12 cellular contexts compared by ENCODE assay signal in the genomic region with DNA sequence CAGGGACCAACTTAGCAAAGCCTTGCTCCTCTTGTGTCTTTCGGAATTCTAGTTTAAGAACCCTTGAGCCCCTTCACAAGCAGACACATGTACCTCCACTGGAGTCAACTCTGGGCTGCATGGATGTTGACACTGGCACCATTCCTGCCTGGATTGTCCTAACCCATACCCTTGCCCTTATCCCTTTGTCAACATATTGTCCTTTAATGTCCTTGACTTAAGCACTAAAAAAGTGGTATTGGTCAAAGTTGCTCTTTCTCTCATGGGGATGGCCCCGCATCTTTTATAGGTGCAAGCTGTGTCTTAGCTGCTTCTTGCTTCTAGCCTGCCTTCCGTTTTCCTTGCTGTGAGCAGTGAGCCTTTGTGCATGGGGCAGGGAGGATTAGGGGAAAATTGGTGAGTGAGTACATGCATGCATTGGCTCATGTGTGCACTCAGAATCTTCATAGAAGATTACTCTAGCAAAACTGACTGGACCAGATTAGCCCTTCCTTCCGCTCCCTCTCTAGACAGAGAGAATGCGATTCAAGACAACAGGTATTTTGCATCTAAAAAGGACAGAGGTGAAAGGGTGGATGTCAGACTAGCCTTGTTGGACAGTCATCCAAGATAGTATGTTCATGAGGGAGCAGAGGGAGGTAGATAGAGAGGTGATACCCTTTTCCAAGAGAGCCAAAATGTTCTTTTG. TPM values are rescaled to one million over a fixed set of nuclear protein-coding genes. Genes with fewer than 3 reads are reported as not detected.
DNase-seq lines count a peak whose midpoint lies in the region; ATAC-seq and TF ChIP-seq lines count a peak whose summit lies in the region.
"Had no signal": no experiment of that assay in that cellular context is flagged by ENCODE, and none has a peak within 500 bp of the region (broad histone marks: within the 10 kb centered on the region; RNA-seq: fewer than 3 reads in every experiment).

No MANE protein-coding gene starts in this region.

- DNase-seq in activated T-cell treated with anti-CD3 and anti-CD28 coated beads, Interleukin-2, amount 50 U/mL, for 24 hours: no peak
- no peak for DNase-seq in activated T-cell treated with anti-CD3 and anti-CD28 coated beads, Interleukin-2, amount 50 U/mL, for 1 hour
- DNase-seq in activated B cell treated with CpG ODN at 0.5 μM for 24 hours (no peak), left lobe of liver (ENCODE audit: low spot score) (peak; percentile 81), stomach (no peak), middle frontal gyrus (ENCODE audit: extremely low spot score, low spot score) (no peak)
- DNase-seq: erythroblast, kidney glomerular epithelial cell, retina had no signal

- no peak overlapping the region for H3K4me3 Mint-ChIP-seq in activated T-cell treated with anti-CD3 and anti-CD28 coated beads, Interleukin-2, amount 50 U/mL, for 24 hours
- H3K4me3 Mint-ChIP-seq in activated B cell treated with CpG ODN at 0.5 μM for 24 hours: peak overlapping the region; percentile 25

- POLR2A ChIA-PET in activated B cell treated with CpG ODN at 0.5 μM for 24 hours (lab: Charles Lee): interaction anchor here (0.7 to 2.5 kb wide), 9 partner anchors 8 to 42 kb away, joined by 3 to 24 read pairs (median 5); a partner anchor contains a TSS

- CTCF ChIA-PET in activated B cell treated with CpG ODN at 0.5 μM for 24 hours (lab: Charles Lee): interaction anchor here (1.0 to 1.5 kb wide), 4 partner anchors 10 to 44 kb away, joined by 3 to 4 read pairs (median 4); no protein-coding TSS in a partner anchor

- peak overlapping the region; percentile 91 for H3K27ac Mint-ChIP-seq in activated T-cell treated with anti-CD3 and anti-CD28 coated beads, Interleukin-2, amount 50 U/mL, for 24 hours
- peak overlapping the region; percentile 86 for H3K27ac Mint-ChIP-seq in activated B cell treated with CpG ODN at 0.5 μM for 24 hours

- H3K27me3 Mint-ChIP-seq in activated T-cell treated with anti-CD3 and anti-CD28 coated beads, Interleukin-2, amount 50 U/mL, for 24 hours: no peaks in the 10 kb centered on the region
- no peaks in the 10 kb centered on the region for H3K27me3 Mint-ChIP-seq in activated B cell treated with CpG ODN at 0.5 μM for 24 hours

- H3K36me3 ChIP-seq in stomach: peaks cover 44 to 92% (median 89%) of the 10 kb centered on the region in 4 donors

- no peaks in the 10 kb centered on the region for H3K27me3 ChIP-seq in stomach

- intact Hi-C loops in activated B cell treated with CpG ODN at 0.5 μM for 24 hours (cut with micrococcal nuclease) (loop anchor here (1.0 to 10.0 kb wide), 3 partner anchors 9 to 1786 kb away; no protein-coding TSS in a partner anchor), stomach (cut with DNase I; ENCODE audit: low total_unique reads) (no loop called here)

- no peak for TF ChIP-seq CTCF in activated B cell treated with CpG ODN at 0.5 μM for 24 hours (IDR thresholded peaks at IDR 0.05)
- TF ChIP-seq CTCF in stomach (IDR thresholded peaks at IDR 0.05): no peak

- peaks cover 93% of the 10 kb centered on the region for H3K36me3 Mint-ChIP-seq in activated T-cell treated with anti-CD3 and anti-CD28 coated beads, Interleukin-2, amount 50 U/mL, for 24 hours (ENCODE audit: low read depth)
- H3K36me3 Mint-ChIP-seq in activated B cell treated with CpG ODN at 0.5 μM for 24 hours (ENCODE audit: low read depth): peaks cover 98% of the 10 kb centered on the region

- H3K4me3 ChIP-seq in stomach: no peak overlapping the region

- H3K9me3 ChIP-seq in stomach: no peaks in the 10 kb centered on the region

- peak overlapping the region in 4 of 5 donors; percentile 19 to 65 (median 61) for H3K27ac ChIP-seq in stomach

- H3K9me3 Mint-ChIP-seq in activated T-cell treated with anti-CD3 and anti-CD28 coated beads, Interleukin-2, amount 50 U/mL, for 24 hours: no peaks in the 10 kb centered on the region
- no peaks in the 10 kb centered on the region for H3K9me3 Mint-ChIP-seq in activated B cell treated with CpG ODN at 0.5 μM for 24 hours

- ATAC-seq in activated B cell treated with CpG ODN at 0.5 μM for 24 hours (ENCODE audit: low read depth) (peak; percentile 20), left lobe of liver (peak; percentile 91), HG02884 (IDR thresholded peaks at IDR 0.05; ENCODE audit: unreplicated experiment) (no peak), GM18873 (IDR thresholded peaks at IDR 0.05; ENCODE audit: low FRiP score, unreplicated experiment) (no peak)
- ATAC-seq: HCT116 had no signal

- peaks cover 21 to 91% (median 53%) of the 10 kb centered on the region in 4 donors for H3K4me1 ChIP-seq in stomach

- no peak for TF ChIP-seq EP300 in stomach (IDR thresholded peaks at IDR 0.05)

- TF ChIP-seq POLR2A in stomach (IDR thresholded peaks at IDR 0.05): no peak

- 77 to 94% (median 89%) methylated on average over 5 of the region's 5 CpGs for WGBS in stomach, 5 donors

- H3K4me1 Mint-ChIP-seq in activated T-cell treated with anti-CD3 and anti-CD28 coated beads, Interleukin-2, amount 50 U/mL, for 24 hours (ENCODE audit: low read depth): peaks cover 97% of the 10 kb centered on the region
- H3K4me1 Mint-ChIP-seq in activated B cell treated with CpG ODN at 0.5 μM for 24 hours: peaks cover 99% of the 10 kb centered on the region

RNA-seq across cellular contexts. Expression of a gene that starts 42.4 kb away (rescaled TPM):
- total RNA-seq in activated B cell treated with CpG ODN at 0.5 μM for 24 hours (99.1 and 104 TPM in 2 replicates), left lobe of liver (26.9 TPM), stomach (100 to 1,000 TPM in 2 of 5 donors, 10 to 100 TPM in 3; 59.1 to 115 (median 89.3) TPM)
- 10 to 100 TPM; 13.7 to 44.1 (median 27.4) TPM for polyA plus RNA-seq in stomach

Comparison
In these comparisons a context has a peak if more than half of its experiments do, and no peak if none do; other contexts are left out.
1. ATAC-seq: peak in activated B cell treated with CpG ODN at 0.5 μM for 24 hours (single experiment) and left lobe of liver (single experiment); none in HG02884 (single experiment) and GM18873 (single experiment).